In genomic region chr2:157262248-157262647, GRCh38 we compare ENCODE assay signal across 1 cellular context.
TF ChIP-seq lines count a peak whose summit lies in the region.

No MANE protein-coding gene starts in this region.

TF ChIP-seq in K562, 482 proteins besides CTCF, POLR2A, EP300 and RAD21 (continued from another document):
- TF ChIP-seq SPI1 (IDR thresholded peaks at IDR 0.05; ENCODE audit: borderline replicate concordance, low read depth, low read length), result no peak
- no peak for TF ChIP-seq ELF2 (CRISPR knock-in tag; IDR thresholded peaks at IDR 0.05)
- TF ChIP-seq TEAD1 (CRISPR knock-in tag; IDR thresholded peaks at IDR 0.05), result peak in 1 of 2 experiments; percentile 40; a peak in 1 of 4 replicates
- peak in 1 of 2 experiments; percentile 49; a peak in 1 of 4 replicates for TF ChIP-seq HDAC1 (IDR thresholded peaks at IDR 0.05)
- no peak for TF ChIP-seq THRB (CRISPR knock-in tag; conservative IDR thresholded peaks at IDR 0.05)
